Comparison of ENCODE assay signal across 6 cellular contexts in the genomic region with DNA sequence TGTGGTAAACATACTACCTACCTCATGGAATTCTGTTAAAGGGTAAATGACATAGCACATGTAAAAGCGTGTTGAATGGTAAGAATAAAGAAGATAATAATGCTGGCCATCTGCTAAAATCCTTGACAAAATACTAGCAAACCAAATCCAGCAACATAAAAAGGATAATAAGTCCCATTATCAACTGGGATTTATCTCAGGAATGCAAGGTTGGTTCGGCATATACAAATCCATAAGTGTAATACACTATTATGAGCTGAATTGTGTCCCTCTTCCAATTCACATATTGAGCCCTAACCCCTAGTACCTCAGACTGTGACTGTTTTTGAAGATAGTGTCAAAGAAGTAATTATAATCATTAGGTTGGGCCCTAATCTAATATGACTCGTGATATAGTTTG. TPM values are rescaled to one million over a fixed set of nuclear protein-coding genes. Genes with fewer than 3 reads are reported as not detected.
"Had no signal": no experiment of that assay in that cellular context is flagged by ENCODE, and none has a peak within 500 bp of the region (broad histone marks: within the 10 kb centered on the region; RNA-seq: fewer than 3 reads in every experiment).

No MANE protein-coding gene starts in this region.

- DNase-seq: H9, HCEC 1CT, IMR-90, KBM-7 had no signal

- H2AFZ ChIP-seq: GM23338 had no signal

- H3K4me2 ChIP-seq: GM23338 had no signal

- H3K4me3 ChIP-seq: GM23338 had no signal

RNA-seq across cellular contexts. Expression of a gene that starts 48.8 kb away (rescaled TPM):
- total RNA-seq: GM23338, H1, H9, IMR-90 had no signal
